In the genomic region with DNA sequence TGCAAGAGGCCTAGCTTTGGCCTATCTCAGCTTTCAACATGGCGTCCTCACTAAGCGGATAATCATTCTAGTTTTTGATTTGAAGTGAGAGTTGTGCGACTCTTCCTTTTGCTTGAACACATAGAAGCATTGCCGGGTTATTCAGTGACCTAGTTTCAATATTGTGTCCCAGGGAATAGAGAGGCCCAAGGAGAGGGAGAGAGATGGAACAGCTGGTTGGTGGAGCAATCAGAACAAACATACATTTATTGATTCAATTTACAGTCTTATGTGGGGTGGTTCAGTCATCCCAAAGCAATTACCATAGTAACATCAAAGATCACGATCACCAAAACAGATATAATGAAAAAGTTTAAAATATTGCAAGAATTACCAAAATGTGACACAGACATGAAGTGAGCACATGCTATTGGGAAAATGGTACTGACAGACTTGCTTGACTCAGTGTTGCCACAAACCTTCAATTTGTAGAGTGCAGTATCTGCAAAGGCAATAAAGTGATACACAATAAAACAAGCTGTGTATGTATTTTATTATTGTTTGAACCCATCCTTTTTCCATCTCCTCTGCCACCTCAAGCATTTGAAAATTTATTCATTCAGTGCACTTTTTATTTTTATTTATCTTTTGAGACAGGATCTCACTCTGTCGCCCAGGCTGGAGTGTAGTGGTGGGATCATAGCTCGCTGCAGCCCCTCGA, we compare ENCODE assay signal across 36 cellular contexts.
"Had no signal": no experiment of that assay in that cellular context is flagged by ENCODE, and none has a peak within 500 bp of the region (broad histone marks: within the 10 kb centered on the region; RNA-seq: fewer than 3 reads in every experiment).

No MANE protein-coding gene starts in this region.

- H3K4me3 ChIP-seq: adrenal gland, body of pancreas, esophagus muscularis mucosa, gastrocnemius medialis, heart left ventricle had no signal

- H3K9me3 Mint-ChIP-seq: activated CD4-positive, alpha-beta memory T cell treated with anti-CD3 and anti-CD28 coated beads for 36 hours; activated CD4-positive, alpha-beta T cell treated with anti-CD3 and anti-CD28 coated beads, Interleukin-2, amount 10 ng/mL, durations not matched to agents 24 days and 14 days; activated naive CD4-positive, alpha-beta T cell treated with anti-CD3 and anti-CD28 coated beads for 36 hours; activated naive CD8-positive, alpha-beta T cell treated with anti-CD3 and anti-CD28 coated beads for 36 hours; activated T-helper 1 cell treated with anti-CD3 and anti-CD28 coated beads, Interleukin-12 subunit alpha, Interleukin-12 subunit beta, Interleukin-2, Interleukin-4 antibody, amounts not matched to agents 30 ng/mL and 10 ng/mL and 1 ng/mL, durations not matched to agents 14 hours and 24 hours and 36 hours; effector memory CD8-positive, alpha-beta T cell; T-helper 2 cell treated with Interferon-gamma antibody and Interleukin-4, amounts not matched to agents 5 μg/mL and 100 μg/mL, for 36 hours had no signal

- H3K4me3 Mint-ChIP-seq: activated CD4-positive, alpha-beta memory T cell treated with anti-CD3 and anti-CD28 coated beads for 36 hours; activated CD4-positive, alpha-beta T cell treated with anti-CD3 and anti-CD28 coated beads for 36 hours; activated CD4-positive, alpha-beta T cell treated with anti-CD3 and anti-CD28 coated beads, Interleukin-2, amount 10 ng/mL, durations not matched to agents 24 days and 14 days; activated CD8-positive, alpha-beta memory T cell treated with anti-CD3 and anti-CD28 coated beads, Interleukin-2, amount 10 ng/mL, durations not matched to agents 7 days and 5 days; activated CD8-positive, alpha-beta T cell treated with anti-CD3 and anti-CD28 coated beads, Interleukin-2, amount 10 ng/mL, durations not matched to agents 7 days and 5 days; activated naive CD4-positive, alpha-beta T cell treated with anti-CD3 and anti-CD28 coated beads for 36 hours; activated naive CD4-positive, alpha-beta T cell treated with anti-CD3 and anti-CD28 coated beads, Interleukin-2, amount 50 U/mL, for 24 hours; activated naive CD8-positive, alpha-beta T cell treated with anti-CD3 and anti-CD28 coated beads for 36 hours; activated naive CD8-positive, alpha-beta T cell treated with anti-CD3 and anti-CD28 coated beads, Interleukin-2, amount 50 U/mL, for 24 hours; activated T-helper 1 cell treated with anti-CD3 and anti-CD28 coated beads, Interleukin-12 subunit alpha, Interleukin-12 subunit beta, Interleukin-2, Interleukin-4 antibody, amounts not matched to agents 30 ng/mL and 10 ng/mL and 1 ng/mL, durations not matched to agents 14 hours and 24 hours and 36 hours; effector memory CD8-positive, alpha-beta T cell; T-helper 17 cell; T-helper 2 cell treated with Interferon-gamma antibody and Interleukin-4, amounts not matched to agents 5 μg/mL and 100 μg/mL, for 36 hours had no signal

- H3K27ac Mint-ChIP-seq: activated CD4-positive, alpha-beta memory T cell treated with anti-CD3 and anti-CD28 coated beads for 36 hours; activated CD4-positive, alpha-beta T cell treated with anti-CD3 and anti-CD28 coated beads for 36 hours; activated CD4-positive, alpha-beta T cell treated with anti-CD3 and anti-CD28 coated beads, Interleukin-2, amount 10 ng/mL, durations not matched to agents 24 days and 14 days; activated CD8-positive, alpha-beta memory T cell treated with anti-CD3 and anti-CD28 coated beads, Interleukin-2, amount 10 ng/mL, durations not matched to agents 7 days and 5 days; activated CD8-positive, alpha-beta T cell treated with anti-CD3 and anti-CD28 coated beads, Interleukin-2, amount 10 ng/mL, durations not matched to agents 7 days and 5 days; activated naive CD4-positive, alpha-beta T cell treated with anti-CD3 and anti-CD28 coated beads for 36 hours; activated naive CD4-positive, alpha-beta T cell treated with anti-CD3 and anti-CD28 coated beads, Interleukin-2, amount 50 U/mL, for 24 hours; activated naive CD8-positive, alpha-beta T cell treated with anti-CD3 and anti-CD28 coated beads for 36 hours; activated naive CD8-positive, alpha-beta T cell treated with anti-CD3 and anti-CD28 coated beads, Interleukin-2, amount 50 U/mL, for 24 hours; activated T-helper 1 cell treated with anti-CD3 and anti-CD28 coated beads, Interleukin-12 subunit alpha, Interleukin-12 subunit beta, Interleukin-2, Interleukin-4 antibody, amounts not matched to agents 30 ng/mL and 10 ng/mL and 1 ng/mL, durations not matched to agents 14 hours and 24 hours and 36 hours; activated T-helper 2 cell treated with anti-CD3 and anti-CD28 coated beads, Interferon-gamma antibody, Interleukin-2, Interleukin-4, amounts not matched to agents 10 μg/mL and 5 μg/mL and 100 μg/mL, durations not matched to agents 14 hours and 24 hours and 36 hours; effector memory CD8-positive, alpha-beta T cell; T-helper 2 cell treated with Interferon-gamma antibody and Interleukin-4, amounts not matched to agents 5 μg/mL and 100 μg/mL, for 36 hours had no signal

- H3K27me3 Mint-ChIP-seq: activated CD4-positive, alpha-beta memory T cell treated with anti-CD3 and anti-CD28 coated beads for 36 hours; activated CD4-positive, alpha-beta T cell treated with anti-CD3 and anti-CD28 coated beads for 36 hours; activated CD4-positive, alpha-beta T cell treated with anti-CD3 and anti-CD28 coated beads, Interleukin-2, amount 10 ng/mL, durations not matched to agents 24 days and 14 days; activated CD8-positive, alpha-beta memory T cell treated with anti-CD3 and anti-CD28 coated beads, Interleukin-2, amount 10 ng/mL, durations not matched to agents 7 days and 5 days; activated naive CD8-positive, alpha-beta T cell treated with anti-CD3 and anti-CD28 coated beads for 36 hours; activated naive CD8-positive, alpha-beta T cell treated with anti-CD3 and anti-CD28 coated beads, Interleukin-2, amount 50 U/mL, for 24 hours had no signal

- H3K4me1 ChIP-seq: adrenal gland, body of pancreas, foreskin keratinocyte, gastrocnemius medialis, heart left ventricle had no signal

- DNase-seq: activated CD4-positive, alpha-beta memory T cell treated with anti-CD3 and anti-CD28 coated beads for 36 hours; activated CD4-positive, alpha-beta T cell treated with anti-CD3 and anti-CD28 coated beads for 36 hours; activated CD4-positive, alpha-beta T cell treated with anti-CD3 and anti-CD28 coated beads, Interleukin-2, amount 10 ng/mL, durations not matched to agents 24 days and 14 days; activated CD4-positive, CD25-positive, alpha-beta regulatory T cell; activated CD4-positive, CD25-positive, alpha-beta regulatory T cell treated with anti-CD3 and anti-CD28 coated beads, Interleukin-2, amount 50 U/mL, for 72 hours; activated CD8-positive, alpha-beta memory T cell treated with anti-CD3 and anti-CD28 coated beads, Interleukin-2, amount 10 ng/mL, durations not matched to agents 7 days and 5 days; activated CD8-positive, alpha-beta memory T cell treated with anti-CD3 and anti-CD28 coated beads, Interleukin-2, amount 50 U/mL, for 4 hours; activated CD8-positive, alpha-beta T cell treated with anti-CD3 and anti-CD28 coated beads, Interleukin-2, amount 10 ng/mL, durations not matched to agents 7 days and 5 days; activated effector memory CD4-positive, alpha-beta T cell treated with anti-CD3 and anti-CD28 coated beads, Interleukin-2, amount 50 U/mL, for 16 hours; activated naive CD4-positive, alpha-beta T cell treated with anti-CD3 and anti-CD28 coated beads for 36 hours; activated naive CD8-positive, alpha-beta T cell treated with anti-CD3 and anti-CD28 coated beads for 36 hours; activated naive CD8-positive, alpha-beta T cell treated with anti-CD3 and anti-CD28 coated beads, Interleukin-2, amount 50 U/mL, for 24 hours; activated T-cell treated with anti-CD3 and anti-CD28 coated beads, Interleukin-2, amount 50 U/mL, for 1 hour; activated T-cell treated with anti-CD3 and anti-CD28 coated beads, Interleukin-2, amount 50 U/mL, for 48 hours; adrenal gland; amygdala; aorta; body of pancreas; caudate nucleus; cortex of kidney; dermis blood vessel endothelial cell; effector CD4-positive, alpha-beta T cell; effector memory CD8-positive, alpha-beta T cell; erythroblast; foreskin keratinocyte; gastrocnemius medialis; glutamatergic neuron; heart left ventricle; T-helper 17 cell; T1000 had no signal

- H3K4me1 Mint-ChIP-seq: activated CD4-positive, alpha-beta T cell treated with anti-CD3 and anti-CD28 coated beads for 36 hours; activated CD4-positive, alpha-beta T cell treated with anti-CD3 and anti-CD28 coated beads, Interleukin-2, amount 10 ng/mL, durations not matched to agents 24 days and 14 days; activated CD8-positive, alpha-beta memory T cell treated with anti-CD3 and anti-CD28 coated beads, Interleukin-2, amount 10 ng/mL, durations not matched to agents 7 days and 5 days; activated naive CD4-positive, alpha-beta T cell treated with anti-CD3 and anti-CD28 coated beads, Interleukin-2, amount 50 U/mL, for 24 hours; activated naive CD8-positive, alpha-beta T cell treated with anti-CD3 and anti-CD28 coated beads for 36 hours; activated naive CD8-positive, alpha-beta T cell treated with anti-CD3 and anti-CD28 coated beads, Interleukin-2, amount 50 U/mL, for 24 hours had no signal

- FAIRE-seq: colon had no signal

- H3K9me3 ChIP-seq: adrenal gland, body of pancreas, gastrocnemius medialis had no signal

- ATAC-seq: activated CD4-positive, alpha-beta T cell treated with anti-CD3 and anti-CD28 coated beads for 36 hours; activated CD8-positive, alpha-beta memory T cell treated with anti-CD3 and anti-CD28 coated beads, Interleukin-2, amount 10 ng/mL, durations not matched to agents 7 days and 5 days; activated CD8-positive, alpha-beta T cell treated with anti-CD3 and anti-CD28 coated beads, Interleukin-2, amount 10 ng/mL, durations not matched to agents 7 days and 5 days; activated naive CD8-positive, alpha-beta T cell treated with anti-CD3 and anti-CD28 coated beads, Interleukin-2, amount 50 U/mL, for 24 hours; body of pancreas; effector memory CD8-positive, alpha-beta T cell; foreskin keratinocyte; gastrocnemius medialis; heart left ventricle; T-helper 17 cell had no signal
